ENCODE assay signal across 9 cellular contexts in genomic region chr10:106857728-106858127, GRCh38.
"Had no signal": no experiment of that assay in that cellular context is flagged by ENCODE, and none has a peak within 500 bp of the region (broad histone marks: within the 10 kb centered on the region; RNA-seq: fewer than 3 reads in every experiment).

No MANE protein-coding gene starts in this region.

- ATAC-seq: GM23338, HCT116 had no signal

- H3K27ac ChIP-seq: GM23248 had no signal

- H3K4me2 ChIP-seq: GM23338 had no signal

- H3K9ac ChIP-seq: GM23248 had no signal

- H3K36me3 ChIP-seq: HAP-1 had no signal

- H2AFZ ChIP-seq: GM23248, GM23338 had no signal

- H3K4me1 ChIP-seq: HAP-1 had no signal

- DNase-seq: GM23248, GOT3, H7, H9, HCEC 1CT, HFFc6 had no signal

- H3K9me3 ChIP-seq: HAP-1 had no signal

- H3K4me3 ChIP-seq: GM23248, GM23338, HAP-1 had no signal

- H3K27ac Mint-ChIP-seq: GM23338, H9, HFFc6 had no signal
